In genomic region chr7:91267558-91267955, GRCh38 we compare ENCODE assay signal across 8 cellular contexts. TPM values are rescaled to one million over a fixed set of nuclear protein-coding genes. Genes with fewer than 3 reads are reported as not detected.
DNase-seq lines count a peak whose midpoint lies in the region; ATAC-seq lines count a peak whose summit lies in the region.

No MANE protein-coding gene starts in this region.

- H3K9ac ChIP-seq in iPS-20b (ENCODE audit: low read depth, low read length) (no peak overlapping the region), skeletal muscle tissue (ENCODE audit: low read depth in 1 of 3, low read length in 3 of 3) (peak overlapping the region in 1 of 3 donors; percentile 51)

- peaks cover 11% of the 10 kb centered on the region for H3K4me1 ChIP-seq in iPS-20b (ENCODE audit: insufficient read depth, low read length)
- H3K4me1 ChIP-seq in skeletal muscle tissue (ENCODE audit: control insufficient read depth in 3 of 3, insufficient read depth in 3 of 3, low read length in 3 of 3): peaks cover 15 to 26% (median 17%) of the 10 kb centered on the region in 3 donors

- peak overlapping the region; percentile 78 for H3K4me3 ChIP-seq in iPS-20b (ENCODE audit: low read length)
- H3K4me3 ChIP-seq in skeletal muscle tissue (ENCODE audit: low read length in 3 of 3): peak overlapping the region in 2 of 3 donors; percentile 28 to 43

- peaks cover 5% of the 10 kb centered on the region for H3K9me3 ChIP-seq in iPS-20b (ENCODE audit: insufficient read depth, low read depth, low read length)
- no peaks in the 10 kb centered on the region for H3K9me3 ChIP-seq in skeletal muscle tissue (ENCODE audit: control insufficient read depth in 3 of 3, low read length in 3 of 3)

- H3K36me3 ChIP-seq in iPS-20b (ENCODE audit: insufficient read depth, low read depth, low read length) (no peaks in the 10 kb centered on the region), skeletal muscle tissue (ENCODE audit: control insufficient read depth in 3 of 3, insufficient read depth in 3 of 3, low read length in 3 of 3) (peaks cover 0 to 2% (median 2%) of the 10 kb centered on the region in 3 donors)

- H3K27me3 ChIP-seq in iPS-20b (ENCODE audit: insufficient read depth, low read length): peaks cover 70% of the 10 kb centered on the region
- H3K27me3 ChIP-seq in skeletal muscle tissue (ENCODE audit: control insufficient read depth in 3 of 3, insufficient read depth in 3 of 3, low read length in 3 of 3): no peaks in the 10 kb centered on the region

- peak; percentile 49 for DNase-seq in GM04503 (ENCODE audit: low read depth)
- DNase-seq in astrocyte of the hippocampus (ENCODE audit: low read depth, low spot score): peak; percentile 91
- DNase-seq in hypothalamus (lab: John Stamatoyannopoulos, UW): no peak
- no peak for DNase-seq in iPS-NIHi11 (ENCODE audit: low spot score)

- ATAC-seq in HG02798 (IDR thresholded peaks at IDR 0.05; ENCODE audit: poor library complexity, unreplicated experiment): no peak
- no peak for ATAC-seq in GM18498 (IDR thresholded peaks at IDR 0.05; ENCODE audit: unreplicated experiment)

- H3K27ac ChIP-seq in iPS-20b (ENCODE audit: low read length): no peak overlapping the region
- no peak overlapping the region for H3K27ac ChIP-seq in skeletal muscle tissue (ENCODE audit: low read depth, low read length)

RNA-seq across cellular contexts. Expression of gene FZD1, which starts 3.3 kb away (rescaled TPM):
- 11.5 TPM for total RNA-seq in skeletal muscle tissue

Comparison
In these comparisons a context has a peak if more than half of its experiments do, and no peak if none do; other contexts are left out.
1. DNase-seq: peak in GM04503 (single experiment) and astrocyte of the hippocampus (single experiment); none in hypothalamus (0 of 51) and iPS-NIHi11 (single experiment).